Comparison of ENCODE assay signal across 20 cellular contexts in the genomic region with DNA sequence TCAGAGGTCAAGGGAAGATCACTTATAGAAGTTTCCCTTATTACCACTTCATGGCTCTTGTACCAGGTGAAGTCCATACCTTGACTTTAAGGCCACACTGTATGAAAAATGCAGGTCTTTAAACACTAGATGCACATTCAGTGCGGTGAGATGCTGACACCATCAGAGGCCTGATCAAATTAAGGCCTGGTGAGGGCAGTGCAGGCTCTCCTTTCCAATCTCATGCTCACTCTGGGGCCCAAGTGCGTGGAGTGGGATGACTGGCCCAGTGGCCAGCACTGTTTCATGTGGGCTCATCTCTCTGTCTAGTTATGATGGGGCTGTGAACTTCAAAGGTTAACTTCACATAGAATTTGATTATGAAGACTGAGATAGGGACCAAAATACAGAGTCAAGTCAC.
DNase-seq lines count a peak whose midpoint lies in the region; ATAC-seq and TF ChIP-seq lines count a peak whose summit lies in the region.
"Had no signal": no experiment of that assay in that cellular context is flagged by ENCODE, and none has a peak within 500 bp of the region (broad histone marks: within the 10 kb centered on the region; RNA-seq: fewer than 3 reads in every experiment).

No MANE protein-coding gene starts in this region.

- H3F3A ChIP-seq in GM23338 (replicated peaks; ENCODE audit: low read depth) (no peaks in the 10 kb centered on the region), MM.1S (ENCODE audit: insufficient read depth, low read length) (no peaks in the 10 kb centered on the region)

- H3K27ac Mint-ChIP-seq in GM23338, result no peak overlapping the region
- H3K27ac Mint-ChIP-seq: B cell; CD4-positive, CD25-positive, alpha-beta regulatory T cell; T-helper 17 cell had no signal

- no peak overlapping the region for H3K4me3 Mint-ChIP-seq in GM23338
- H3K4me3 Mint-ChIP-seq: B cell; CD4-positive, CD25-positive, alpha-beta regulatory T cell; T-helper 17 cell had no signal

- WGBS in psoas muscle, 3 donors, result 94 to 100% (median 96%) methylated on average over 2 of the region's 2 CpGs

- no peaks in the 10 kb centered on the region for H3K4me1 Mint-ChIP-seq in GM23338
- H3K4me1 Mint-ChIP-seq: B cell; CD4-positive, CD25-positive, alpha-beta regulatory T cell; T-helper 17 cell had no signal

- no peaks in the 10 kb centered on the region for H3K36me3 Mint-ChIP-seq in GM23338 (ENCODE audit: low read depth)
- H3K36me3 Mint-ChIP-seq: CD4-positive, CD25-positive, alpha-beta regulatory T cell had no signal

- H3K27ac ChIP-seq in A673 (ENCODE audit: low read depth, low read length, poor library complexity, severe bottlenecking) (no peak overlapping the region), GM23338 (ENCODE audit: low read depth) (no peak overlapping the region), MM.1S (ENCODE audit: low read length) (no peak overlapping the region), psoas muscle (no peak overlapping the region)
- H3K27ac ChIP-seq: SJCRH30 had no signal

- ATAC-seq in GM23338 (peak; percentile 42; the same call in 1 of the 3 replicates), psoas muscle (no peak), GM21576 (IDR thresholded peaks at IDR 0.05; ENCODE audit: unreplicated experiment) (no peak), GM19328 (IDR thresholded peaks at IDR 0.05; ENCODE audit: unreplicated experiment) (no peak)
- ATAC-seq: Panc1, T-helper 17 cell had no signal

- 0 out of 2 replicates have a peak, but pooled peaks have one; percentile 20 for TF ChIP-seq CTCF in A673 (conservative IDR thresholded peaks at IDR 0.05; ENCODE audit: low read depth, low read length)
- peak; percentile 27 to 60; a peak in 3 of 4 replicates for TF ChIP-seq CTCF in GM23338 (conservative IDR thresholded peaks at IDR 0.05; ENCODE audit: low read depth in 2 of 2)
- no peak for TF ChIP-seq CTCF in MM.1S (IDR thresholded peaks at IDR 0.05; ENCODE audit: low read length)
- no peak for TF ChIP-seq CTCF in psoas muscle (IDR thresholded peaks at IDR 0.05)

- H2AFZ ChIP-seq in GM23338 (no peak overlapping the region), MM.1S (ENCODE audit: low read length) (no peak overlapping the region)

- H3K79me2 ChIP-seq in GM23338 (replicated peaks; ENCODE audit: insufficient read depth) (no peaks in the 10 kb centered on the region), MM.1S (ENCODE audit: low read length) (no peaks in the 10 kb centered on the region)

- H3K4me1 ChIP-seq in A673 (ENCODE audit: insufficient read depth, low read length, poor library complexity, severe bottlenecking) (peaks cover 7% of the 10 kb centered on the region), GM23338 (ENCODE audit: insufficient read depth) (no peaks in the 10 kb centered on the region), MM.1S (ENCODE audit: low read length) (no peaks in the 10 kb centered on the region), psoas muscle (no peaks in the 10 kb centered on the region)

- no peaks in the 10 kb centered on the region for H3K27me3 Mint-ChIP-seq in GM23338 (ENCODE audit: insufficient read depth, low read depth, poor library complexity)
- H3K27me3 Mint-ChIP-seq: B cell; CD4-positive, CD25-positive, alpha-beta regulatory T cell had no signal

- 0 out of 2 replicates have a peak, but pooled peaks cover 9% of the 10 kb centered on the region for H3K9me2 ChIP-seq in GM23338 (ENCODE audit: insufficient read depth)
- no peaks in the 10 kb centered on the region for H3K9me2 ChIP-seq in MM.1S (replicated peaks; ENCODE audit: insufficient read depth, low read length)

- no peaks in the 10 kb centered on the region for H4K20me1 ChIP-seq in GM23338 (replicated peaks; ENCODE audit: insufficient read depth)
- H4K20me1 ChIP-seq in MM.1S (ENCODE audit: insufficient read depth, low read length), result no peaks in the 10 kb centered on the region

- POLR2A ChIA-PET in A673 (lab: Charles Lee; ENCODE audit: low non-redundant PET), result no interaction called here

- H3K9me3 Mint-ChIP-seq in GM23338, result no peaks in the 10 kb centered on the region

- no peak overlapping the region for H3K9ac ChIP-seq in MM.1S (ENCODE audit: low read length)

- no peaks in the 10 kb centered on the region for H3K36me3 ChIP-seq in A673 (ENCODE audit: insufficient read depth, low read length, poor library complexity, severe bottlenecking)
- H3K36me3 ChIP-seq in GM23338 (ENCODE audit: insufficient read depth), result no peaks in the 10 kb centered on the region
- no peaks in the 10 kb centered on the region for H3K36me3 ChIP-seq in MM.1S (replicated peaks; ENCODE audit: insufficient read depth, low read length)
- no peaks in the 10 kb centered on the region for H3K36me3 ChIP-seq in psoas muscle (ENCODE audit: insufficient read depth in 1 of 2, low read depth in 1 of 2)
- H3K36me3 ChIP-seq: SJCRH30 had no signal

- CTCF ChIA-PET in A673 (lab: Charles Lee), result no interaction called here

- no TSS peak for BruUV-seq in A673 (replicated peaks; lab: Mats Ljungman, UMichigan)

- H3K9me3 ChIP-seq in A673 (ENCODE audit: low read depth, low read length, poor library complexity, severe bottlenecking) (no peaks in the 10 kb centered on the region), MM.1S (replicated peaks; ENCODE audit: insufficient read depth, low read length) (no peaks in the 10 kb centered on the region), psoas muscle (no peaks in the 10 kb centered on the region)
- H3K9me3 ChIP-seq: SJCRH30 had no signal

- H3K4me2 ChIP-seq in GM23338, result no peak overlapping the region
- no peak overlapping the region for H3K4me2 ChIP-seq in MM.1S (ENCODE audit: low read depth, low read length)

- no peaks in the 10 kb centered on the region for H3K27me3 ChIP-seq in A673 (replicated peaks; ENCODE audit: insufficient read depth, low read depth, low read length, poor library complexity)
- no peaks in the 10 kb centered on the region for H3K27me3 ChIP-seq in GM23338 (ENCODE audit: insufficient read depth)
- no peaks in the 10 kb centered on the region for H3K27me3 ChIP-seq in MM.1S (replicated peaks; ENCODE audit: insufficient read depth, low read length)
- H3K27me3 ChIP-seq in psoas muscle (ENCODE audit: insufficient read depth in 3 of 3, low read length in 2 of 3), result no peaks in the 10 kb centered on the region
- H3K27me3 ChIP-seq: SJCRH30 had no signal

- H3K4me3 ChIP-seq in A673 (ENCODE audit: low read depth, low read length, poor library complexity, severe bottlenecking) (no peak overlapping the region), GM23338 (no peak overlapping the region), MM.1S (ENCODE audit: low read length) (no peak overlapping the region), psoas muscle (no peak overlapping the region)
- H3K4me3 ChIP-seq: SJCRH30 had no signal

- DNase-seq in A673 (ENCODE audit: low spot score) (no peak), GM23338 (ENCODE audit: low spot score) (peak; percentile 9), SK-MEL-5 (ENCODE audit: low read depth, low spot score) (peak; percentile 45), iPS-NIHi7 (ENCODE audit: extremely low spot score) (peak; percentile 44), MM.1S (no peak), psoas muscle (no peak)
- DNase-seq: CD4-positive, CD25-positive, alpha-beta regulatory T cell; COR-L47; DMS 273 treated with DMSO at 0.1 percent for 48 hours; DND-41; H7; NCI-H1092 treated with DMSO at 0.1 percent for 48 hours; NCI-H146; NCI-H2081 treated with DMSO at 0.1 percent for 48 hours; SJCRH30; T-helper 17 cell had no signal

- intact Hi-C loops in A673 (cut with micrococcal nuclease; ENCODE audit: unreplicated experiment) (no loop called here), psoas muscle (cut with DNase I) (no loop called here)

- in situ Hi-C loops in SK-MEL-5 (cut with HindIII; ENCODE audit: low pct_unique_long_range_greater_than_20kb, low sequenced_read_pairs), result no loop called here

TF ChIP-seq in GM23338, 12 proteins besides CTCF, POLR2A, EP300 and RAD21:
- no peak for TF ChIP-seq JUNB (IDR thresholded peaks at IDR 0.05; ENCODE audit: unreplicated experiment)
- TF ChIP-seq, protein P1, sequence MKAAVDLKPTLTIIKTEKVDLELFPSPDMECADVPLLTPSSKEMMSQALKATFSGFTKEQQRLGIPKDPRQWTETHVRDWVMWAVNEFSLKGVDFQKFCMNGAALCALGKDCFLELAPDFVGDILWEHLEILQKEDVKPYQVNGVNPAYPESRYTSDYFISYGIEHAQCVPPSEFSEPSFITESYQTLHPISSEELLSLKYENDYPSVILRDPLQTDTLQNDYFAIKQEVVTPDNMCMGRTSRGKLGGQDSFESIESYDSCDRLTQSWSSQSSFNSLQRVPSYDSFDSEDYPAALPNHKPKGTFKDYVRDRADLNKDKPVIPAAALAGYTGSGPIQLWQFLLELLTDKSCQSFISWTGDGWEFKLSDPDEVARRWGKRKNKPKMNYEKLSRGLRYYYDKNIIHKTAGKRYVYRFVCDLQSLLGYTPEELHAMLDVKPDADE (IDR thresholded peaks at IDR 0.05), result no peak

Comparison
In these comparisons a context has a peak if more than half of its experiments do, and no peak if none do; other contexts are left out.
1. DNase-seq: peak in GM23338 (single experiment), SK-MEL-5 (single experiment) and iPS-NIHi7 (single experiment); none in A673 (single experiment), MM.1S (single experiment) and psoas muscle (0 of 2).
2. CTCF ChIP-seq: peak in A673 (single experiment) and GM23338 (2 of 2); none in MM.1S (single experiment) and psoas muscle (single experiment).